Comparison of ENCODE assay signal across 7 cellular contexts in genomic region chr1:233440952-233441401, GRCh38.
DNase-seq lines count a peak whose midpoint lies in the region; ATAC-seq and TF ChIP-seq lines count a peak whose summit lies in the region.

No MANE protein-coding gene starts in this region.

- no peaks in the 10 kb centered on the region for H3K9me3 ChIP-seq in testis

- H3K4me3 ChIP-seq in astrocyte of the spinal cord (ENCODE audit: low read depth, low read length) (no peak overlapping the region), testis (no peak overlapping the region)

- 13 to 25% methylated on average over 9 of the region's 9 CpGs for WGBS in testis, 2 donors

- DNase-seq in G401 (ENCODE audit: low spot score), result peak; percentile 88
- peak; percentile 32 for DNase-seq in NCI-H345 treated with DMSO at 0.1 percent for 48 hours (lab: John Stamatoyannopoulos, UW; ENCODE audit: unreplicated experiment)
- peak; percentile 70 for DNase-seq in astrocyte of the spinal cord (ENCODE audit: low read depth, low spot score)
- peak; percentile 67 for DNase-seq in iPS-NIHi11 (ENCODE audit: low spot score)
- DNase-seq in testis, result peak; percentile 32

- no peaks in the 10 kb centered on the region for H3K36me3 ChIP-seq in testis (ENCODE audit: low read depth, missing control alignments)

- TF ChIP-seq POLR2A in testis (IDR thresholded peaks at IDR 0.05), result no peak

- in situ Hi-C loops in G401 (cut with HindIII; ENCODE audit: low sequenced_read_pairs), result no loop called here
- in situ Hi-C loops in astrocyte of the spinal cord (cut with HindIII; ENCODE audit: low sequenced_read_pairs), result no loop called here

- no peaks in the 10 kb centered on the region for H3K4me1 ChIP-seq in testis

- H3K27me3 ChIP-seq in testis, result no peaks in the 10 kb centered on the region

- ATAC-seq in HG02973 (IDR thresholded peaks at IDR 0.05; ENCODE audit: unreplicated experiment) (peak; percentile 50), HG03039 (IDR thresholded peaks at IDR 0.05; ENCODE audit: unreplicated experiment) (no peak)

- H3K27ac ChIP-seq in testis, result no peak overlapping the region

- peak; percentile 66 for TF ChIP-seq CTCF in astrocyte of the spinal cord (IDR thresholded peaks at IDR 0.05; ENCODE audit: low read depth, low read length)
- TF ChIP-seq CTCF in testis (IDR thresholded peaks at IDR 0.05), result peak in 1 of 3 experiments; percentile 45

- intact Hi-C loops in testis (cut with DNase I; ENCODE audit: low total_unique reads), result no loop called here

Comparison
In these comparisons a context has a peak if more than half of its experiments do, and no peak if none do; other contexts are left out.
1. DNase-seq: peak in every context shown above with its lines; median percentile 88 in G401; 70 in astrocyte of the spinal cord; 67 in iPS-NIHi11; 32 in NCI-H345 treated with DMSO at 0.1 percent for 48 hours; 32 in testis.